ENCODE assay signal across 10 cellular contexts in the genomic region with DNA sequence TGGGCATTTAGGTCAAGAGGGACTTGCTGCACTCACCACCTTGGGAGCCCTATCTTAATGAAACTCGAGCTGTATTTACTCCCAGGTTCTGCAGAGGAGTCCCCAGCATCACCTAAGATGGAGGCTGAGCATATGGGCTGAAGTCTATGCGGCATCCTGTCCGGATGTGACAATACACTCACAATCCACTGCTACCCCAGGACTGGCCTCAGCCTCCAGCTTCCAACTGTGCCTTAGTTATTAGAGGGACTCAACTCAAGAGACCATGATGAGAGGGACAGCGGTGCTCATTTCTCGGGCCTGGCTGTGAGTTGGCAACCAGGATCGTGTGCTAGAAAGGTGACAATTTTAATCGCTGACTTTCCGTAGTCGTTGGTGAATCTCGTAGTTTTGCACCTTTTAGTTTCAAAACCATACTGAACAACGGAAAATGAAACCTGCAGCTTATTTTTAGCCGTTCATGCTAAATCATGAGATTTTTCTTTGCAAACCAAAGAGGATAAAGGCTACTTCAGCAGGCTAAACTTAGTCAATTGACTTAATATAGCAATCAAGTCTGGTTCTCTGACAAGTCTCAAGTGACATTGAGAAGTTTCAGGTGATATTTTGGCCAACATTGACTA. TPM values are rescaled to one million over a fixed set of nuclear protein-coding genes. Genes with fewer than 3 reads are reported as not detected.
A peak's percentile ranks its signal among the peaks of the same experiment; 100 is the strongest.
DNase-seq lines count a peak whose midpoint lies in the region; ATAC-seq lines count a peak whose summit lies in the region.
"Had no signal": no experiment of that assay in that cellular context is flagged by ENCODE, and none has a peak within 500 bp of the region (broad histone marks: within the 10 kb centered on the region; RNA-seq: fewer than 3 reads in every experiment).

No MANE protein-coding gene starts in this region.

- peaks cover 40% of the 10 kb centered on the region for H3K36me3 ChIP-seq in SJCRH30

- no peak overlapping the region for H3K27ac ChIP-seq in SJCRH30
- H3K27ac ChIP-seq: hepatocyte had no signal

- H3K4me3 ChIP-seq in SJCRH30: no peak overlapping the region
- H3K4me3 ChIP-seq: hepatocyte, skin epidermis had no signal

- H3K9me3 ChIP-seq in SJCRH30 (replicated peaks): no peaks in the 10 kb centered on the region

- ATAC-seq in GM18499 (IDR thresholded peaks at IDR 0.05; ENCODE audit: insufficient read depth, unreplicated experiment): peak; percentile 37
- peak; percentile 31 for ATAC-seq in GM19468 (IDR thresholded peaks at IDR 0.05; ENCODE audit: extremely low read depth, unreplicated experiment)
- peak; percentile 46 for ATAC-seq in HG03280 (IDR thresholded peaks at IDR 0.05; ENCODE audit: unreplicated experiment)

- no peaks in the 10 kb centered on the region for H3K4me1 ChIP-seq in SJCRH30

- DNase-seq in activated effector memory CD4-positive, alpha-beta T cell treated with anti-CD3 and anti-CD28 coated beads, Interleukin-2, amount 50 U/mL, for 16 hours: peak; percentile 67
- no peak for DNase-seq in cerebellum (ENCODE audit: low spot score)
- DNase-seq in SJCRH30: no peak
- DNase-seq in OCI-M1 (lab: John Stamatoyannopoulos, UW): no peak
- no peak for DNase-seq in AG08395 (ENCODE audit: low spot score)

- no peaks in the 10 kb centered on the region for H3K27me3 ChIP-seq in SJCRH30
- H3K27me3 ChIP-seq: hepatocyte had no signal

RNA-seq across cellular contexts. Expression of gene ZBTB38, which starts 11.1 kb away (rescaled TPM):
- total RNA-seq in cerebellum: 103 TPM
- total RNA-seq in SJCRH30 (2014; rRNA removed; shearing (Covaris generic)): 36.1 and 36.4 TPM in 2 replicates
